In the genomic region with DNA sequence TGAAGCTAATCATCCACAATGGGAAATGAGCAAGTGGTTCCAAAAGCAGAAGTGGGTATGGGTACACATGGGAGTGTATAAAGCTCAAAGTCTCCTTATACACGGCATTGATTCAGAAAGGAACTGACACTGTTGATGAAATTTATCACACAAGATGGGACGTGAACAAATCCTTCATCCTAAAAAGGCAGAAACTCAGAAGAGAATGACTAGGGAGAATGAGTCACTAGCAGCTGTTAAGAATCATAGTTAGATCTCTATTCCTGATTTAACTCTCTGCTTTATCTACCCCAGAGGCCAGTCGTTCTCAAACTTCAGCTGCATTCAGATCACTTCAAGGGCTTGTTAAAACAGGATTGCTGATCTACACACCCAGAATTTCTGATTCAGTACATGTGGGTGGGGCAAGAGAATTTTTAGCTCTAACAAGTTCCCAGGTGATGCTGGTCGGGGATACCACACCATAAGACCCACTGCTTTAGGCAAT, we compare ENCODE assay signal across 8 cellular contexts.
DNase-seq lines count a peak whose midpoint lies in the region; ATAC-seq and TF ChIP-seq lines count a peak whose summit lies in the region.

No MANE protein-coding gene starts in this region.

- H3K4me2 ChIP-seq in IMR-90 (ENCODE audit: low read depth, low read length): peak overlapping the region; percentile 49

- H3K27ac Mint-ChIP-seq in T-helper 17 cell: no peak overlapping the region

- H3K27me3 ChIP-seq in IMR-90 (ENCODE audit: control insufficient read depth, insufficient read depth, low read length): no peaks in the 10 kb centered on the region

- peak overlapping the region; percentile 91 for H3K14ac ChIP-seq in IMR-90 (replicated peaks; ENCODE audit: low read depth, low read length)

- peaks cover 27% of the 10 kb centered on the region for H3K4me1 ChIP-seq in IMR-90 (ENCODE audit: control insufficient read depth, insufficient read depth, low read length)

- POLR2A ChIA-PET in IMR-90 (lab: Charles Lee; ENCODE audit: unreplicated experiment): no interaction called here

- peak overlapping the region; percentile 81 for H2AK5ac ChIP-seq in IMR-90 (ENCODE audit: low read depth, low read length)

- H3K18ac ChIP-seq in IMR-90 (ENCODE audit: low read depth, low read length): peak overlapping the region; percentile 73

- no peaks in the 10 kb centered on the region for H3K79me1 ChIP-seq in IMR-90 (ENCODE audit: low read depth in 1 of 2, low read length in 2 of 2)

- H3K9ac ChIP-seq in IMR-90 (ENCODE audit: low read depth, low read length): peak overlapping the region; percentile 71; the same call in 1 of the 2 replicates

- in situ Hi-C loops in IMR-90 (cut with MboI; ENCODE audit: low sequenced_read_pairs): no loop called here

- CTCF ChIA-PET in IMR-90 (lab: Yijun Ruan, JAX): interaction anchor here (1.0 to 1.3 kb wide), 3 partner anchors 11 to 99 kb away, joined by 3 to 4 read pairs (median 3); no protein-coding TSS in a partner anchor

- H2BK5ac ChIP-seq in IMR-90 (ENCODE audit: low read depth, low read length, poor library complexity, severe bottlenecking): peak overlapping the region; percentile 90

- intact Hi-C loops in IMR-90 (cut with micrococcal nuclease): no loop called here
- intact Hi-C loops in sciatic nerve (cut with DNase I): no loop called here

- H3K56ac ChIP-seq in IMR-90 (ENCODE audit: extremely low read depth, insufficient read depth, low read length): peak overlapping the region; percentile 81

- H3K36me3 ChIP-seq in IMR-90 (ENCODE audit: control insufficient read depth, insufficient read depth, low read length): no peaks in the 10 kb centered on the region

- H3K27ac ChIP-seq in IMR-90 (ENCODE audit: insufficient read depth, low read length): peak overlapping the region; percentile 92

- H3K4me1 Mint-ChIP-seq in T-helper 17 cell: no peaks in the 10 kb centered on the region

- TF ChIP-seq POLR2A in IMR-90 (IDR thresholded peaks at IDR 0.05; ENCODE audit: low read depth, low read length): no peak

- H4K91ac ChIP-seq in IMR-90 (ENCODE audit: insufficient read depth, low read depth, low read length): peak overlapping the region; percentile 94

- H2AFZ ChIP-seq in IMR-90 (replicated peaks; ENCODE audit: low read length, poor library complexity): peak overlapping the region; percentile 76

- no peaks in the 10 kb centered on the region for H3K9me1 ChIP-seq in IMR-90 (ENCODE audit: insufficient read depth, low read length)

- peak overlapping the region; percentile 78 for H4K5ac ChIP-seq in IMR-90 (ENCODE audit: low read depth, low read length)

- H3K4me3 ChIP-seq in IMR-90 (ENCODE audit: insufficient read depth, low read depth, low read length): no peak overlapping the region
- no peak overlapping the region for H3K4me3 ChIP-seq in epithelial cell of proximal tubule (ENCODE audit: low read depth, low read length)

- TF ChIP-seq RAD21 in IMR-90 (IDR thresholded peaks at IDR 0.05; ENCODE audit: low read length): no peak

- H2AK9ac ChIP-seq in IMR-90 (replicated peaks; ENCODE audit: low read depth, low read length, poor library complexity): peak overlapping the region; percentile 18

- H3K9me3 ChIP-seq in IMR-90 (ENCODE audit: control insufficient read depth, insufficient read depth, low read length): no peaks in the 10 kb centered on the region
- H3K9me3 ChIP-seq in T-helper 17 cell (ENCODE audit: control insufficient read depth, low read length, poor library complexity, severe bottlenecking): no peaks in the 10 kb centered on the region

- H3K36me3 Mint-ChIP-seq in T-helper 17 cell (ENCODE audit: low read depth): no peaks in the 10 kb centered on the region

- ATAC-seq in GM18502 (IDR thresholded peaks at IDR 0.05; ENCODE audit: poor library complexity, unreplicated experiment) (peak; percentile 57), IMR-90 (ENCODE audit: low read depth) (peak; percentile 70), sciatic nerve (peak; percentile 77), T-helper 17 cell (no peak)

- H3K27me3 Mint-ChIP-seq in T-helper 17 cell: no peaks in the 10 kb centered on the region

- peak overlapping the region; percentile 95 for H2BK120ac ChIP-seq in IMR-90 (ENCODE audit: low read depth, low read length)

- H3K23ac ChIP-seq in IMR-90 (ENCODE audit: low read depth, low read length): peak overlapping the region; percentile 74; the same call in 1 of the 2 replicates

- H2BK15ac ChIP-seq in IMR-90 (ENCODE audit: low read depth, low read length): peak overlapping the region; percentile 95

- H2BK20ac ChIP-seq in IMR-90 (ENCODE audit: low read depth, low read length): peak overlapping the region; percentile 96

- TF ChIP-seq CTCF in IMR-90 (conservative IDR thresholded peaks at IDR 0.05; ENCODE audit: low read depth, low read length): no peak
- TF ChIP-seq CTCF in epithelial cell of proximal tubule (conservative IDR thresholded peaks at IDR 0.05; ENCODE audit: low read depth, low read length): no peak

- dilution Hi-C loops in IMR-90 (cut with HindIII; ENCODE audit: low sequenced_read_pairs, unreplicated experiment): no loop called here

- no CpG with 5 or more reads among the region's 4 CpGs for WGBS in IMR-90 (ENCODE audit: extremely low coverage in 2 of 2, insufficient read length in 1 of 2), 2 experiments

- DNase-seq in IMR-90 (peak; percentile 85), epithelial cell of proximal tubule (ENCODE audit: low read depth) (peak; percentile 42), sciatic nerve (ENCODE audit: low spot score) (no peak), NCI-H128 (lab: John Stamatoyannopoulos, UW; ENCODE audit: unreplicated experiment) (no peak), COLO668 (lab: John Stamatoyannopoulos, UW; ENCODE audit: unreplicated experiment) (no peak), retina (no peak), T-helper 17 cell (no peak)

- H4K8ac ChIP-seq in IMR-90 (ENCODE audit: low read depth in 2 of 2, low read length in 2 of 2): peak overlapping the region; percentile 56 to 90

- peak overlapping the region; percentile 85 for H3K4ac ChIP-seq in IMR-90 (ENCODE audit: low read depth, low read length)

- H3K4me3 Mint-ChIP-seq in T-helper 17 cell: no peak overlapping the region

- no TSS peak for BruUV-seq in IMR-90 (replicated peaks; lab: Mats Ljungman, UMichigan)

- H4K20me1 ChIP-seq in IMR-90 (ENCODE audit: insufficient read depth, low read length): no peaks in the 10 kb centered on the region

TF ChIP-seq in IMR-90, 13 proteins besides CTCF, POLR2A, EP300 and RAD21:
- no peak for TF ChIP-seq SMC3 (IDR thresholded peaks at IDR 0.05; ENCODE audit: low read depth, low read length)
- peak; percentile 64 for TF ChIP-seq FOS (IDR thresholded peaks at IDR 0.05; ENCODE audit: low read depth, low read length)
- no peak for TF ChIP-seq NFE2L2 (IDR thresholded peaks at IDR 0.05; ENCODE audit: low read depth, low read length)

Comparison
In these comparisons a context has a peak if more than half of its experiments do, and no peak if none do; other contexts are left out.
1. DNase-seq: peak in IMR-90 (single experiment) and epithelial cell of proximal tubule (single experiment); none in sciatic nerve (single experiment), NCI-H128 (single experiment), COLO668 (single experiment), retina (single experiment) and T-helper 17 cell (0 of 3).